8 cellular contexts compared by ENCODE assay signal in genomic region chr10:45374451-45375052, GRCh38. TPM values are rescaled to one million over a fixed set of nuclear protein-coding genes. Genes with fewer than 3 reads are reported as not detected.
DNase-seq lines count a peak whose midpoint lies in the region; ATAC-seq and TF ChIP-seq lines count a peak whose summit lies in the region.

No MANE protein-coding gene starts in this region.

- TF ChIP-seq CTCF in glutamatergic neuron (IDR thresholded peaks at IDR 0.05; ENCODE audit: partially characterized antibody, unreplicated experiment): no peak
- TF ChIP-seq CTCF in retinal pigment epithelial cell (conservative IDR thresholded peaks at IDR 0.05; ENCODE audit: low read depth, low read length): no peak

- peaks cover 3% of the 10 kb centered on the region for H3K4me1 Mint-ChIP-seq in glutamatergic neuron (ENCODE audit: low read depth, unreplicated experiment)

- peak overlapping the region; percentile 67 for H3K9ac ChIP-seq in NT2/D1 (ENCODE audit: insufficient read length, low read depth)

- H3K9me3 Mint-ChIP-seq in glutamatergic neuron (ENCODE audit: unreplicated experiment): peaks cover 4% of the 10 kb centered on the region

- ATAC-seq in HG03135 (IDR thresholded peaks at IDR 0.05; ENCODE audit: unreplicated experiment): no peak
- ATAC-seq in GM19035 (IDR thresholded peaks at IDR 0.05; ENCODE audit: unreplicated experiment): no peak

- H3K4me3 Mint-ChIP-seq in glutamatergic neuron (ENCODE audit: unreplicated experiment): peak overlapping the region; percentile 55

- peak; percentile 13 for TF ChIP-seq POLR2A in GM19099 (IDR thresholded peaks at IDR 0.05; ENCODE audit: extremely low read depth, insufficient read length, low read depth)

- peaks cover 54% of the 10 kb centered on the region for H3K27me3 ChIP-seq in NT2/D1 (ENCODE audit: insufficient read depth, insufficient read length)

- no peaks in the 10 kb centered on the region for H3K36me3 Mint-ChIP-seq in glutamatergic neuron (ENCODE audit: unreplicated experiment)

- H3K9me3 ChIP-seq in NT2/D1 (ENCODE audit: insufficient read depth, low read length): no peaks in the 10 kb centered on the region

- H3K27me3 Mint-ChIP-seq in glutamatergic neuron (ENCODE audit: unreplicated experiment): peaks cover 16% of the 10 kb centered on the region

- H3K4me1 ChIP-seq in NT2/D1 (ENCODE audit: insufficient read depth, insufficient read length): peaks cover 6% of the 10 kb centered on the region

- peak; percentile 1 for DNase-seq in AG08395 (ENCODE audit: low spot score)
- no peak for DNase-seq in NT2/D1 (ENCODE audit: low read depth, low spot score)
- DNase-seq in glutamatergic neuron: peak; percentile 33
- DNase-seq in retinal pigment epithelial cell (ENCODE audit: low read depth): no peak
- no peak for DNase-seq in cerebellar nuclear complex (lab: John Stamatoyannopoulos, UW)

- peak overlapping the region; percentile 58 for H3K4me3 ChIP-seq in NT2/D1 (ENCODE audit: insufficient read length, low read depth)
- peak overlapping the region; percentile 23 for H3K4me3 ChIP-seq in retinal pigment epithelial cell (ENCODE audit: low read length)

- no peak overlapping the region for H3K27ac Mint-ChIP-seq in glutamatergic neuron (ENCODE audit: unreplicated experiment)

- H3K36me3 ChIP-seq in NT2/D1 (ENCODE audit: insufficient read depth, insufficient read length, low read length): no peaks in the 10 kb centered on the region

RNA-seq across cellular contexts. Expression of gene ALOX5, which starts 0.5 kb away (rescaled TPM):
- 8.4 TPM for total RNA-seq in glutamatergic neuron (ENCODE audit: unreplicated experiment)

RNA-seq across cellular contexts. Expression of gene OR13A1, which starts 59.1 kb away (rescaled TPM):
- 0.44 TPM for total RNA-seq in glutamatergic neuron (ENCODE audit: unreplicated experiment)

Comparison
In these comparisons a context has a peak if more than half of its experiments do, and no peak if none do; other contexts are left out.
1. DNase-seq: peak in AG08395 (single experiment) and glutamatergic neuron (single experiment); none in NT2/D1 (single experiment), retinal pigment epithelial cell (single experiment) and cerebellar nuclear complex (0 of 2).